In the genomic region with DNA sequence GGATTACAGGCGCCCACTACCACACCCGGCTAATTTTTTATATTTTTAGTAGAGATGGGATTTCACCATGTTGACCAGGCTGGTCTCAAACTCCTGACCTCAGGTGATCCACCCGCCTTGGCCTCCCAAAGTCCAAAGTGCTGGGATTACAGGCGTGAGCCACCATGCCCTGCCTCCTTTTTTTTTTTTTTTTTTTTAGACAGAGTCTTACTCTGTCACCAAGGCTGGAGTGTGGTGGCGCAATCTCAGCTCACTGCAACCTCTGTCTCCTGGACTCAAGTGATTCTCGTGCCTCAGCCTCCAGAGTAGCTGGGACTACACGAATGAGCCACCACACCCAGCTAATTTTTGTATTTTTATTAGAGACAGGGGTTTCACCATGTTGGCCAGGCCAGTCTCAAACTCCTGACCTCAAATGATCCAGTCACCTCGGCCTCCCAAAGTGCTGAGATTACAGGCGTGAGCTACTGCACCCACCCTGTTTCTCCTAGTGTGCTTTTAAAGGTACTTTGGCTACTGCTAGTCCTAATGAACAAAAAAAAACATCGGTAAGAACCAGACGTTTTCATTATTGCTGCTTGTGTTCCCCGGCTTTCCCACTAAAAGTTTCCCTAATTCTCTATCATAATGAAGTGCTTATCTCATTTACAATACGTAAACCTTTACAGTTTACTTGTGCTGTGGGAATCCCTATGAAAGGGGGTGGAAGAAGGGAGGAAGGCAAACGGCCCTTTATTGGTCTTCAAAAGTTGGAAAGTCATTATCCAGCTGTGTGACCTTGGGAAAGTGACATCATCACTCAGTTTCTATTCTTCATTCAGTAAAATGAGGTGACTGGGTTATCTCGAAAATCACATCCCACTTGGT, we compare ENCODE assay signal across 1 cellular context.
TF ChIP-seq lines count a peak whose summit lies in the region.
"Not testable (repeated sequence)": the region's sequence is repeated elsewhere in the genome, so short reads cannot be mapped to it uniquely, and the experiment has no call there.

No MANE protein-coding gene starts in this region.

TF ChIP-seq in K562, 482 proteins besides CTCF, POLR2A, EP300 and RAD21:
- peak; percentile 52; the same call in 1 of the 2 replicates for TF ChIP-seq ZNF384 (IDR thresholded peaks at IDR 0.05; ENCODE audit: low read depth, low read length)
- peak; percentile 71 for TF ChIP-seq CEBPB (tag; IDR thresholded peaks at IDR 0.05)
- 0 out of 2 replicates have a peak, but pooled peaks have one; percentile 51 for TF ChIP-seq JUN (IDR thresholded peaks at IDR 0.05; ENCODE audit: borderline replicate concordance, low read depth, low read length)
- TF ChIP-seq JUN (CRISPR knock-in tag; IDR thresholded peaks at IDR 0.05; ENCODE audit: borderline replicate concordance), result not testable (repeated sequence)
- TF ChIP-seq, protein P1, sequence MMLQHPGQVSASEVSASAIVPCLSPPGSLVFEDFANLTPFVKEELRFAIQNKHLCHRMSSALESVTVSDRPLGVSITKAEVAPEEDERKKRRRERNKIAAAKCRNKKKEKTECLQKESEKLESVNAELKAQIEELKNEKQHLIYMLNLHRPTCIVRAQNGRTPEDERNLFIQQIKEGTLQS (IDR thresholded peaks at IDR 0.05), result peak; percentile 91
- TF ChIP-seq, protein P1 (CRISPR knock-in tag; conservative IDR thresholded peaks at IDR 0.05), result not testable (repeated sequence)
- TF ChIP-seq ESRRA (IDR thresholded peaks at IDR 0.05; ENCODE audit: borderline replicate concordance, low read depth), result peak; percentile 94
- peak; percentile 74 for TF ChIP-seq ATF7 (IDR thresholded peaks at IDR 0.05)
- TF ChIP-seq JUND (IDR thresholded peaks at IDR 0.05; ENCODE audit: borderline replicate concordance, low read depth, low read length), result peak; percentile 56; the same call in 1 of the 2 replicates
- peak; percentile 70 for TF ChIP-seq JUND (tag; IDR thresholded peaks at IDR 0.05; ENCODE audit: borderline replicate concordance, low read depth, low read length)
TF ChIP-seq in K562: peak in this region for 7; not testable (repeated sequence) for 475.
